Comparison of ENCODE assay signal across 1 cellular context in genomic region chr4:15784959-15785634, GRCh38.
TF ChIP-seq lines count a peak whose summit lies in the region.

No MANE protein-coding gene starts in this region.

TF ChIP-seq in GM12878, 131 proteins besides CTCF, POLR2A, EP300 and RAD21 (continued from another document and continues in another):
- TF ChIP-seq ZBTB11 (CRISPR knock-in tag; IDR thresholded peaks at IDR 0.05): no peak
- TF ChIP-seq ZZZ3 (IDR thresholded peaks at IDR 0.05; ENCODE audit: control insufficient read depth, insufficient read length, low read depth): no peak
- peak in 1 of 2 experiments; percentile 84; a peak in 2 of 4 replicates for TF ChIP-seq ETV6 (conservative IDR thresholded peaks at IDR 0.05 in 1 of 2, IDR thresholded peaks at IDR 0.05 in 1 of 2; ENCODE audit: borderline replicate concordance in 1 of 2, low read depth in 1 of 2)
- TF ChIP-seq RCOR1 (conservative IDR thresholded peaks at IDR 0.05; ENCODE audit: low read depth, low read length): no peak
- TF ChIP-seq HCFC1 (IDR thresholded peaks at IDR 0.05; ENCODE audit: low read length): no peak
- TF ChIP-seq ATF7 (IDR thresholded peaks at IDR 0.05; ENCODE audit: low read depth): peak; percentile 62
- peak; percentile 70 for TF ChIP-seq BCL3 (IDR thresholded peaks at IDR 0.05; ENCODE audit: borderline replicate concordance, insufficient read depth, low read depth, low read length, poor library complexity, severe bottlenecking)
- TF ChIP-seq E2F8 (IDR thresholded peaks at IDR 0.05; ENCODE audit: low read depth, partially characterized antibody): no peak
- TF ChIP-seq WRNIP1 (IDR thresholded peaks at IDR 0.05; ENCODE audit: borderline replicate concordance, low read depth, low read length): no peak
- TF ChIP-seq SIN3A (IDR thresholded peaks at IDR 0.05; ENCODE audit: low read depth, low read length): no peak
- no peak for TF ChIP-seq ELK1 (IDR thresholded peaks at IDR 0.05; ENCODE audit: low read depth, low read length)
- no peak for TF ChIP-seq RAD51 (IDR thresholded peaks at IDR 0.05)
- TF ChIP-seq NR2F1 (conservative IDR thresholded peaks at IDR 0.05): no peak
- no peak for TF ChIP-seq TAF1 (IDR thresholded peaks at IDR 0.05; ENCODE audit: borderline replicate concordance, low read depth, low read length)
- no peak for TF ChIP-seq SMAD5 (IDR thresholded peaks at IDR 0.05; ENCODE audit: low read depth)
- TF ChIP-seq CBFB (IDR thresholded peaks at IDR 0.05; ENCODE audit: low read depth): no peak
- TF ChIP-seq ZNF687 (IDR thresholded peaks at IDR 0.05): no peak
- TF ChIP-seq ZNF592 (IDR thresholded peaks at IDR 0.05): no peak
- no peak for TF ChIP-seq FOXK2 (IDR thresholded peaks at IDR 0.05)
- TF ChIP-seq BCLAF1 (IDR thresholded peaks at IDR 0.05): no peak
- TF ChIP-seq ZNF622 (IDR thresholded peaks at IDR 0.05): no peak
- no peak for TF ChIP-seq TARDBP (IDR thresholded peaks at IDR 0.05; ENCODE audit: borderline replicate concordance)
- TF ChIP-seq PAX8 (IDR thresholded peaks at IDR 0.05): no peak
- peak; percentile 81 for TF ChIP-seq IKZF1 (conservative IDR thresholded peaks at IDR 0.05)
- no peak for TF ChIP-seq LARP7 (IDR thresholded peaks at IDR 0.05)
- TF ChIP-seq MTA2 (IDR thresholded peaks at IDR 0.05; ENCODE audit: low read depth): peak; percentile 85
- TF ChIP-seq POU2F2 (IDR thresholded peaks at IDR 0.05; ENCODE audit: borderline replicate concordance, low read depth, low read length): 0 out of 3 replicates have a peak, but pooled peaks have one; percentile 52
- no peak for TF ChIP-seq NR2C1 (IDR thresholded peaks at IDR 0.05)
- TF ChIP-seq SREBF2 (IDR thresholded peaks at IDR 0.05; ENCODE audit: low read length): no peak
- TF ChIP-seq ZBTB33 (IDR thresholded peaks at IDR 0.05): no peak
- TF ChIP-seq FOXM1 (IDR thresholded peaks at IDR 0.05; ENCODE audit: low read depth, low read length): 0 out of 2 replicates have a peak, but pooled peaks have one; percentile 69
- TF ChIP-seq HDAC6 (IDR thresholded peaks at IDR 0.05; ENCODE audit: unreplicated experiment): no peak
- no peak; the same call in 1 of the 2 replicates for TF ChIP-seq GATAD2B (conservative IDR thresholded peaks at IDR 0.05; ENCODE audit: low read depth)
- TF ChIP-seq ATF2 (IDR thresholded peaks at IDR 0.05; ENCODE audit: low read length): peak; percentile 54; the same call in 1 of the 2 replicates
